In genomic region chr5:152689275-152689711, GRCh38 we compare ENCODE assay signal across 19 cellular contexts.
A peak's percentile ranks its signal among the peaks of the same experiment; 100 is the strongest.
DNase-seq lines count a peak whose midpoint lies in the region; FAIRE-seq and TF ChIP-seq lines count a peak whose summit lies in the region.
"Had no signal": no experiment of that assay in that cellular context is flagged by ENCODE, and none has a peak within 500 bp of the region (broad histone marks: within the 10 kb centered on the region; RNA-seq: fewer than 3 reads in every experiment).

No MANE protein-coding gene starts in this region.

- WGBS in H9 (ENCODE audit: extremely low coverage, insufficient read length, low lambda C conversion rate), result no CpG with 5 or more reads among the region's 5 CpGs
- no CpG with 5 or more reads among the region's 5 CpGs for WGBS in neuronal stem cell (ENCODE audit: extremely low coverage in 2 of 2, insufficient read length in 2 of 2, insufficient replicate concordance in 1 of 2), 2 donors

- H3K9me3 ChIP-seq in H9 (ENCODE audit: control insufficient read depth, low read depth, low read length) (peaks cover 15% of the 10 kb centered on the region), neuronal stem cell (replicated peaks in 1 of 2; ENCODE audit: control insufficient read depth in 2 of 2, insufficient read depth in 1 of 2, low read depth in 1 of 2, low read length in 2 of 2) (peaks cover 7 to 8% of the 10 kb centered on the region in 2 donors)
- H3K9me3 ChIP-seq: gastrocnemius medialis had no signal

- H3K18ac ChIP-seq in H9 (ENCODE audit: insufficient read length, low read depth, low read length), result no peak overlapping the region
- H3K18ac ChIP-seq in neuronal stem cell (ENCODE audit: low read length), result no peak overlapping the region

- H3K79me1 ChIP-seq in H9 (ENCODE audit: insufficient read depth, low read depth, low read length, poor library complexity, severe bottlenecking) (no peaks in the 10 kb centered on the region), neuronal stem cell (ENCODE audit: low read depth, low read length) (no peaks in the 10 kb centered on the region)

- H3K27me3 ChIP-seq in H9 (ENCODE audit: insufficient read depth, low read length) (no peaks in the 10 kb centered on the region), neuronal stem cell (ENCODE audit: control insufficient read depth in 3 of 3, insufficient read depth in 3 of 3, low read depth in 1 of 3, low read length in 3 of 3) (no peaks in the 10 kb centered on the region)
- H3K27me3 ChIP-seq: gastrocnemius medialis had no signal

- H2BK120ac ChIP-seq in H9 (ENCODE audit: low read depth, low read length, poor library complexity, severe bottlenecking) (no peak overlapping the region), neuronal stem cell (ENCODE audit: low read depth, low read length) (no peak overlapping the region)

- no peak overlapping the region for H3K9ac ChIP-seq in H9 (ENCODE audit: extremely low read depth, insufficient read length, low read length)
- H3K9ac ChIP-seq in neuronal stem cell (ENCODE audit: low read depth, low read length, poor library complexity), result no peak overlapping the region
- H3K9ac ChIP-seq: parathyroid adenoma had no signal

- no peak overlapping the region for H4K5ac ChIP-seq in H9 (ENCODE audit: insufficient read length, low read depth, low read length)

- H4K91ac ChIP-seq in H9 (ENCODE audit: insufficient read length, low read depth, low read length), result no peak overlapping the region
- H4K91ac ChIP-seq in neuronal stem cell (ENCODE audit: low read depth, low read length, poor library complexity), result no peak overlapping the region

- H3K4me3 Mint-ChIP-seq in H9, result no peak overlapping the region
- H3K4me3 Mint-ChIP-seq in activated naive CD8-positive, alpha-beta T cell treated with anti-CD3 and anti-CD28 coated beads for 36 hours, result no peak overlapping the region
- H3K4me3 Mint-ChIP-seq: activated naive CD4-positive, alpha-beta T cell treated with anti-CD3 and anti-CD28 coated beads, Interleukin-2, amount 10 ng/mL, durations not matched to agents 7 days and 5 days had no signal

- no peaks in the 10 kb centered on the region for H3K23me2 ChIP-seq in H9 (ENCODE audit: insufficient read length, low read depth, low read length, poor library complexity, severe bottlenecking)

- no peak overlapping the region for H2BK5ac ChIP-seq in H9 (ENCODE audit: insufficient read length, low read length)
- no peak overlapping the region for H2BK5ac ChIP-seq in neuronal stem cell (ENCODE audit: low read length)

- FAIRE-seq in RCC 7860 (lab: Jason Lieb, UNC), result peak; percentile 91
- FAIRE-seq: endothelial cell of umbilical vein, G401.6 had no signal

- H2BK12ac ChIP-seq in H9 (ENCODE audit: insufficient read length, low read depth, low read length) (no peak overlapping the region), neuronal stem cell (ENCODE audit: low read length) (no peak overlapping the region)

- H3K4me1 ChIP-seq in H9 (ENCODE audit: insufficient read depth, low read length), result no peaks in the 10 kb centered on the region; the same call in 1 of the 2 replicates
- H3K4me1 ChIP-seq in neuronal stem cell (ENCODE audit: control insufficient read depth in 2 of 2, insufficient read depth in 1 of 2, low read depth in 1 of 2, low read length in 2 of 2), result peaks cover 3 to 6% of the 10 kb centered on the region in 2 donors
- H3K4me1 ChIP-seq: gastrocnemius medialis, parathyroid adenoma had no signal

- H3K4me1 Mint-ChIP-seq in H9, result peaks cover 0 to 5% of the 10 kb centered on the region in 2 experiments; a peak in 3 of 4 replicates
- H3K4me1 Mint-ChIP-seq in activated naive CD8-positive, alpha-beta T cell treated with anti-CD3 and anti-CD28 coated beads for 36 hours, result no peaks in the 10 kb centered on the region
- H3K4me1 Mint-ChIP-seq: activated naive CD4-positive, alpha-beta T cell treated with anti-CD3 and anti-CD28 coated beads, Interleukin-2, amount 10 ng/mL, durations not matched to agents 7 days and 5 days had no signal

- H3K36me3 ChIP-seq in neuronal stem cell (replicated peaks in 1 of 2; ENCODE audit: control insufficient read depth in 2 of 2, insufficient read depth in 2 of 2, low read length in 2 of 2), result no peaks in the 10 kb centered on the region
- H3K36me3 ChIP-seq: gastrocnemius medialis had no signal

- H3K4me2 ChIP-seq in H9 (ENCODE audit: insufficient read depth, insufficient read length, low read length), result no peak overlapping the region
- H3K4me2 ChIP-seq in neuronal stem cell (ENCODE audit: insufficient read depth, low read length, poor library complexity, severe bottlenecking), result no peak overlapping the region

- H4K8ac ChIP-seq in H9 (replicated peaks; ENCODE audit: insufficient read length, low read depth, low read length), result no peak overlapping the region
- no peak overlapping the region for H4K8ac ChIP-seq in neuronal stem cell (ENCODE audit: low read depth, low read length)

- DNase-seq in H9, result peak; percentile 28
- DNase-seq in RCC 7860 (ENCODE audit: low spot score), result peak; percentile 70
- DNase-seq in epithelial cell of proximal tubule (ENCODE audit: low read depth), result peak; percentile 80
- DNase-seq in neuronal stem cell (ENCODE audit: low spot score), result no peak
- no peak for DNase-seq in NCI-H345 treated with DMSO at 0.1 percent for 48 hours (lab: John Stamatoyannopoulos, UW; ENCODE audit: unreplicated experiment)
- DNase-seq in activated naive CD8-positive, alpha-beta T cell treated with anti-CD3 and anti-CD28 coated beads for 36 hours, result no peak
- DNase-seq in cerebellar cortex (ENCODE audit: low spot score), result no peak
- DNase-seq in GM20000 (ENCODE audit: low spot score), result no peak
- DNase-seq: activated naive CD4-positive, alpha-beta T cell treated with anti-CD3 and anti-CD28 coated beads, Interleukin-2, amount 10 ng/mL, durations not matched to agents 7 days and 5 days; activated T-cell treated with anti-CD3 and anti-CD28 coated beads for 4 hours; gastrocnemius medialis; Kasumi-1; NCI-H1105 treated with DMSO at 0.1 percent for 48 hours; RPMI8226; stimulated activated CD4-positive, alpha-beta T cell treated with anti-CD3 and anti-CD28 coated beads, Interleukin-4, amount 100 ng/mL, for 24 hours had no signal

- no peak overlapping the region for H3K14ac ChIP-seq in H9 (ENCODE audit: insufficient read depth, low read length)
- H3K14ac ChIP-seq in neuronal stem cell (ENCODE audit: low read length), result no peak overlapping the region

- no peak overlapping the region for H3K56ac ChIP-seq in H9 (ENCODE audit: insufficient read length, low read depth, low read length)

- no peaks in the 10 kb centered on the region for H3K79me2 ChIP-seq in H9 (ENCODE audit: insufficient read depth, low read length)
- H3K79me2 ChIP-seq: parathyroid adenoma had no signal

- H2BK20ac ChIP-seq in H9 (ENCODE audit: low read depth, low read length, poor library complexity, severe bottlenecking), result no peak overlapping the region

- H2BK15ac ChIP-seq in H9 (ENCODE audit: low read depth, low read length), result no peak overlapping the region
- H2BK15ac ChIP-seq in neuronal stem cell (ENCODE audit: low read length), result no peak overlapping the region

- TF ChIP-seq CTCF in H9 (conservative IDR thresholded peaks at IDR 0.05), result no peak
- no peak for TF ChIP-seq CTCF in epithelial cell of proximal tubule (conservative IDR thresholded peaks at IDR 0.05; ENCODE audit: low read depth, low read length)
- TF ChIP-seq CTCF in GM20000 (IDR thresholded peaks at IDR 0.05; ENCODE audit: extremely low read depth, missing control alignments), result no peak

- no peaks in the 10 kb centered on the region; the same call in none of the 2 replicates for H3K27me3 Mint-ChIP-seq in H9 (ENCODE audit: low read depth)
- H3K27me3 Mint-ChIP-seq in activated naive CD8-positive, alpha-beta T cell treated with anti-CD3 and anti-CD28 coated beads for 36 hours, result no peaks in the 10 kb centered on the region
- H3K27me3 Mint-ChIP-seq: activated naive CD4-positive, alpha-beta T cell treated with anti-CD3 and anti-CD28 coated beads, Interleukin-2, amount 10 ng/mL, durations not matched to agents 7 days and 5 days had no signal

- H4K20me1 ChIP-seq in H9 (ENCODE audit: control insufficient read depth, insufficient read depth, insufficient read length), result no peaks in the 10 kb centered on the region

- 0 out of 7 replicates have a peak overlapping the region, but pooled peaks of 1 of the 3 experiments have one; percentile 36 for H3K27ac Mint-ChIP-seq in H9
- H3K27ac Mint-ChIP-seq in activated naive CD8-positive, alpha-beta T cell treated with anti-CD3 and anti-CD28 coated beads for 36 hours, result no peak overlapping the region
- H3K27ac Mint-ChIP-seq: activated naive CD4-positive, alpha-beta T cell treated with anti-CD3 and anti-CD28 coated beads, Interleukin-2, amount 10 ng/mL, durations not matched to agents 7 days and 5 days had no signal

- no peak overlapping the region for H3K23ac ChIP-seq in H9 (ENCODE audit: insufficient read length, low read depth, low read length)
- H3K23ac ChIP-seq in neuronal stem cell (ENCODE audit: low read depth, low read length, poor library complexity), result no peak overlapping the region

- H3K27ac ChIP-seq in H9 (ENCODE audit: insufficient read length, low read depth, low read length) (no peak overlapping the region), neuronal stem cell (replicated peaks; ENCODE audit: low read length) (no peak overlapping the region)
- H3K27ac ChIP-seq: coronary artery, gastrocnemius medialis, parathyroid adenoma had no signal

- H3K4ac ChIP-seq in H9 (ENCODE audit: low read depth, low read length) (no peak overlapping the region), neuronal stem cell (ENCODE audit: low read length) (no peak overlapping the region)

- no peak overlapping the region for H2AK5ac ChIP-seq in H9 (ENCODE audit: insufficient read length, low read length)
- H2AK5ac ChIP-seq in neuronal stem cell (ENCODE audit: low read depth, low read length), result no peak overlapping the region

- H3K9me3 Mint-ChIP-seq in H9, result peaks cover 23 to 24% of the 10 kb centered on the region in 2 experiments
- H3K9me3 Mint-ChIP-seq in activated naive CD8-positive, alpha-beta T cell treated with anti-CD3 and anti-CD28 coated beads for 36 hours, result peaks cover 4% of the 10 kb centered on the region

- H3K36me3 Mint-ChIP-seq in H9 (ENCODE audit: insufficient read depth in 1 of 3, low read depth in 3 of 3), result peaks cover 9 to 23% (median 12%) of the 10 kb centered on the region in 3 experiments; a peak in 6 of 7 replicates
- no peaks in the 10 kb centered on the region for H3K36me3 Mint-ChIP-seq in activated naive CD8-positive, alpha-beta T cell treated with anti-CD3 and anti-CD28 coated beads for 36 hours
- H3K36me3 Mint-ChIP-seq: activated naive CD4-positive, alpha-beta T cell treated with anti-CD3 and anti-CD28 coated beads, Interleukin-2, amount 10 ng/mL, durations not matched to agents 7 days and 5 days had no signal

- no peak overlapping the region for H2AFZ ChIP-seq in H9 (ENCODE audit: low read length)
- H2AFZ ChIP-seq in neuronal stem cell (ENCODE audit: low read length), result peak overlapping the region; percentile 2
- H2AFZ ChIP-seq: parathyroid adenoma had no signal

- no peak overlapping the region for H3T11ph ChIP-seq in H9 (ENCODE audit: low read length)

- H3K4me3 ChIP-seq in epithelial cell of proximal tubule (ENCODE audit: low read depth, low read length), result no peak overlapping the region
- no peak overlapping the region for H3K4me3 ChIP-seq in neuronal stem cell (ENCODE audit: low read length in 2 of 2)
- H3K4me3 ChIP-seq: coronary artery, gastrocnemius medialis had no signal

Comparison
In these comparisons a context has a peak if more than half of its experiments do, and no peak if none do; other contexts are left out.
1. DNase-seq: peak in H9 (single experiment), RCC 7860 (single experiment) and epithelial cell of proximal tubule (single experiment); none in neuronal stem cell (single experiment), NCI-H345 treated with DMSO at 0.1 percent for 48 hours (single experiment), activated naive CD8-positive, alpha-beta T cell treated with anti-CD3 and anti-CD28 coated beads for 36 hours (single experiment), cerebellar cortex (single experiment) and GM20000 (single experiment).